In genomic region chr17:57975044-57975443, GRCh38 we compare ENCODE assay signal across 1 cellular context.
TF ChIP-seq lines count a peak whose summit lies in the region.

No MANE protein-coding gene starts in this region.

TF ChIP-seq in liver, 16 proteins besides CTCF, POLR2A, EP300 and RAD21 (continued from another document):
- TF ChIP-seq FOXA2 (IDR thresholded peaks at IDR 0.05) = peak; percentile 99
- peak in 1 of 2 donors; percentile 43 for TF ChIP-seq RXRA (IDR thresholded peaks at IDR 0.05)
- no peak for TF ChIP-seq ATF3 (IDR thresholded peaks at IDR 0.05)
- peak; percentile 53 to 68 for TF ChIP-seq HNF4A (conservative IDR thresholded peaks at IDR 0.05)
TF ChIP-seq in liver: peak in this region for 7.
